Comparison of ENCODE assay signal across 8 cellular contexts in the genomic region with DNA sequence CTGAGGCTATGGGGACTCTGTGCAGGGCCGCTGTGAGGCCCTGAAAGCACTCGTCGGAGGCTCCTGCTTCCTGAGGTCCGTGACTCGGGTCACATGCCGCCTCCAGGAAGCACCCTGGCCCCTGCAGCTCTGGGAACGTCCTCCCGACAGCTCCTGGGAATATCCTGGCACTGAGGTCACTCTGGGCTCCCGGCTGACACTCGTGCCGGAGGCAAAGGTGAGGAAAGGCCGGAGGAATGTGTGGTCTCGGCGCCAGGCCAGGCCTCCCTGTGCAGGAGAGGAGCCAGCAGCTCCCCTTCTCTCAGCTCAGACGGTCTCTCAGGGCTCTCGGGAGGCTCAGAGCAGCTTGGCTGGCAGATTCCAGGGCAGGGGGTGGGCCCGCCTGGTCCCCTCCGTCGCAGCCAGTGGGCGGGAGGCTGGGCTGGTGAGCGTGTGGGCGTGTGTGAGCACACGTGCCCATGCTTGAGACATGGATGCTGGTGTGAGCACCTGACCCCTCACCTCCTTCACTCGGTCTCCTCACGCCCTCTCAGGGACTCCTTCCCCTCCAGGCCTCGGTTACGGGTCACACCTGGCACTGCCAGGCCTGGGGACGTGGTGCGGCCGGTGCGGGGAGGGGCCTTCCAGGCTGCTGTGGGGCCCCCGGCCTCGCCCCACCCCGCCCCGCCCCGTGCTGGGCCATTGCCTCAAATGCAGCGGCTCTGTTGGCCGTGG. TPM values are rescaled to one million over a fixed set of nuclear protein-coding genes. Genes with fewer than 3 reads are reported as not detected.
DNase-seq lines count a peak whose midpoint lies in the region; ATAC-seq lines count a peak whose summit lies in the region.

No MANE protein-coding gene starts in this region.

- H3K4me1 Mint-ChIP-seq in activated naive CD8-positive, alpha-beta T cell (ENCODE audit: low read depth) = no peaks in the 10 kb centered on the region

- DNase-seq in CD1c-positive myeloid dendritic cell (ENCODE audit: extremely low spot score) = peak; percentile 47
- peak; percentile 99 for DNase-seq in NCI-H226
- DNase-seq in Right ventricle myocardium superior = peak; percentile 59
- peak in 7 of 10 donors; percentile 10 to 78 (median 23) for DNase-seq in posterior cingulate gyrus

- H3K27ac Mint-ChIP-seq in activated naive CD8-positive, alpha-beta T cell = no peak overlapping the region

- ATAC-seq in GM21576 (IDR thresholded peaks at IDR 0.05; ENCODE audit: unreplicated experiment) = peak; percentile 54
- peak; percentile 77 for ATAC-seq in Right ventricle myocardium superior (ENCODE audit: poor library complexity)
- no peak for ATAC-seq in HG02678 (IDR thresholded peaks at IDR 0.05; ENCODE audit: unreplicated experiment)
- ATAC-seq in HG03571 (IDR thresholded peaks at IDR 0.05; ENCODE audit: unreplicated experiment) = no peak

- H3K36me3 Mint-ChIP-seq in activated naive CD8-positive, alpha-beta T cell = no peaks in the 10 kb centered on the region

- H3K4me3 Mint-ChIP-seq in activated naive CD8-positive, alpha-beta T cell = peak overlapping the region; percentile 30

- H3K9me3 Mint-ChIP-seq in activated naive CD8-positive, alpha-beta T cell (ENCODE audit: low read depth) = no peaks in the 10 kb centered on the region

- intact Hi-C loops in Right ventricle myocardium superior (cut with DNase I) (no loop called here), posterior cingulate gyrus (cut with DNase I) (no loop called here)

- H3K27me3 Mint-ChIP-seq in activated naive CD8-positive, alpha-beta T cell = peaks cover 3% of the 10 kb centered on the region

RNA-seq across cellular contexts. Expression of gene RNF223, which starts 5.5 kb away (rescaled TPM):
- total RNA-seq in Right ventricle myocardium superior = not detected

RNA-seq across cellular contexts. Expression of gene C1orf159, which starts 36.3 kb away (rescaled TPM):
- total RNA-seq in Right ventricle myocardium superior = 2.4 TPM

RNA-seq across cellular contexts. Expression of gene AGRN, which starts 59.6 kb away (rescaled TPM):
- total RNA-seq in Right ventricle myocardium superior = 12.8 TPM

Comparison
In these comparisons a context has a peak if more than half of its experiments do, and no peak if none do; other contexts are left out.
1. DNase-seq: peak in every context shown above with its lines; median percentile 99 in NCI-H226; 59 in Right ventricle myocardium superior; 47 in CD1c-positive myeloid dendritic cell; 23 in posterior cingulate gyrus.
2. ATAC-seq: peak in GM21576 (single experiment) and Right ventricle myocardium superior (single experiment); none in HG02678 (single experiment) and HG03571 (single experiment).